ENCODE assay signal across 27 cellular contexts in genomic region chr10:125457406-125457805, GRCh38.
"Had no signal": no experiment of that assay in that cellular context is flagged by ENCODE, and none has a peak within 500 bp of the region (broad histone marks: within the 10 kb centered on the region; RNA-seq: fewer than 3 reads in every experiment).

No MANE protein-coding gene starts in this region.

- H3K4me1 ChIP-seq: ascending aorta, breast epithelium, colonic mucosa had no signal

- H3K27ac Mint-ChIP-seq: activated CD4-positive, alpha-beta memory T cell treated with anti-CD3 and anti-CD28 coated beads, Interleukin-2, amount 10 ng/mL, durations not matched to agents 7 days and 5 days; activated CD4-positive, alpha-beta T cell treated with anti-CD3 and anti-CD28 coated beads, Interleukin-2, amount 10 ng/mL, durations not matched to agents 7 days and 5 days; activated naive CD4-positive, alpha-beta T cell treated with anti-CD3 and anti-CD28 coated beads, Interleukin-2, amount 10 ng/mL, durations not matched to agents 7 days and 5 days; activated naive CD4-positive, alpha-beta T cell treated with anti-CD3 and anti-CD28 coated beads, Interleukin-2, amount 50 U/mL, for 72 hours; activated naive CD8-positive, alpha-beta T cell treated with anti-CD3 and anti-CD28 coated beads, Interleukin-2, amount 10 ng/mL, durations not matched to agents 7 days and 5 days; activated T-cell treated with anti-CD3 and anti-CD28 coated beads, Interleukin-2, amount 50 U/mL, for 24 hours; activated T-cell treated with anti-CD3 and anti-CD28 coated beads, Interleukin-2, amount 50 U/mL, for 72 hours; brain; WTC11 had no signal

- H3K4me3 Mint-ChIP-seq: activated CD4-positive, alpha-beta memory T cell treated with anti-CD3 and anti-CD28 coated beads, Interleukin-2, amount 10 ng/mL, durations not matched to agents 7 days and 5 days; activated CD4-positive, alpha-beta T cell treated with anti-CD3 and anti-CD28 coated beads, Interleukin-2, amount 10 ng/mL, durations not matched to agents 7 days and 5 days; activated naive CD4-positive, alpha-beta T cell treated with anti-CD3 and anti-CD28 coated beads, Interleukin-2, amount 10 ng/mL, durations not matched to agents 7 days and 5 days; activated naive CD8-positive, alpha-beta T cell treated with anti-CD3 and anti-CD28 coated beads, Interleukin-2, amount 10 ng/mL, durations not matched to agents 7 days and 5 days; activated T-cell treated with anti-CD3 and anti-CD28 coated beads, Interleukin-2, amount 50 U/mL, for 24 hours; activated T-cell treated with anti-CD3 and anti-CD28 coated beads, Interleukin-2, amount 50 U/mL, for 72 hours; brain; WTC11 had no signal

- H3K9me3 ChIP-seq: ascending aorta, breast epithelium, colonic mucosa had no signal

- H3K27me3 ChIP-seq: ascending aorta, breast epithelium, cardiac muscle cell, colonic mucosa had no signal

- H3K36me3 Mint-ChIP-seq: activated naive CD4-positive, alpha-beta T cell treated with anti-CD3 and anti-CD28 coated beads, Interleukin-2, amount 10 ng/mL, durations not matched to agents 7 days and 5 days; activated naive CD4-positive, alpha-beta T cell treated with anti-CD3 and anti-CD28 coated beads, Interleukin-2, amount 50 U/mL, for 72 hours; activated naive CD8-positive, alpha-beta T cell treated with anti-CD3 and anti-CD28 coated beads, Interleukin-2, amount 10 ng/mL, durations not matched to agents 7 days and 5 days; brain; WTC11 had no signal

- DNase-seq: activated CD4-positive, alpha-beta memory T cell treated with anti-CD3 and anti-CD28 coated beads, Interleukin-2, amount 10 ng/mL, durations not matched to agents 7 days and 5 days; activated CD4-positive, alpha-beta T cell treated with anti-CD3 and anti-CD28 coated beads for 1 hour; activated CD4-positive, alpha-beta T cell treated with anti-CD3 and anti-CD28 coated beads for 4 hours; activated CD4-positive, alpha-beta T cell treated with anti-CD3 and anti-CD28 coated beads, Interleukin-2, amount 10 ng/mL, durations not matched to agents 7 days and 5 days; activated CD4-positive, alpha-beta T cell treated with anti-CD3 and anti-CD28 coated beads, Interleukin-2, amount 50 U/mL, for 4 hours; activated CD8-positive, alpha-beta memory T cell treated with anti-CD3 and anti-CD28 coated beads, Interleukin-2, amount 50 U/mL, for 48 hours; activated gamma-delta T cell; activated naive CD4-positive, alpha-beta T cell; activated naive CD4-positive, alpha-beta T cell treated with anti-CD3 and anti-CD28 coated beads, Interleukin-2, amount 10 ng/mL, durations not matched to agents 7 days and 5 days; activated naive CD8-positive, alpha-beta T cell treated with anti-CD3 and anti-CD28 coated beads, Interleukin-2, amount 10 ng/mL, durations not matched to agents 7 days and 5 days; activated T-cell treated with anti-CD3 and anti-CD28 coated beads for 4 hours; activated T-cell treated with anti-CD3 and anti-CD28 coated beads, Interleukin-2, amount 50 U/mL, for 24 hours; activated T-cell treated with anti-CD3 and anti-CD28 coated beads, Interleukin-2, amount 50 U/mL, for 72 hours; central memory CD4-positive, alpha-beta T cell; cerebellar nuclear complex; colonic mucosa; effector CD8-positive, alpha-beta T cell; foreskin fibroblast; head of caudate nucleus; T-helper 2 cell had no signal

- H3K36me3 ChIP-seq: ascending aorta, breast epithelium, cardiac muscle cell, colonic mucosa had no signal

- H3K4me1 Mint-ChIP-seq: activated CD4-positive, alpha-beta memory T cell treated with anti-CD3 and anti-CD28 coated beads, Interleukin-2, amount 10 ng/mL, durations not matched to agents 7 days and 5 days; activated CD4-positive, alpha-beta T cell treated with anti-CD3 and anti-CD28 coated beads, Interleukin-2, amount 10 ng/mL, durations not matched to agents 7 days and 5 days; activated naive CD4-positive, alpha-beta T cell treated with anti-CD3 and anti-CD28 coated beads, Interleukin-2, amount 10 ng/mL, durations not matched to agents 7 days and 5 days; activated naive CD8-positive, alpha-beta T cell treated with anti-CD3 and anti-CD28 coated beads, Interleukin-2, amount 10 ng/mL, durations not matched to agents 7 days and 5 days had no signal

- H3K27ac ChIP-seq: ascending aorta, breast epithelium, cardiac muscle cell, colonic mucosa, epithelial cell of prostate had no signal

- H3K27me3 Mint-ChIP-seq: activated CD4-positive, alpha-beta memory T cell treated with anti-CD3 and anti-CD28 coated beads, Interleukin-2, amount 10 ng/mL, durations not matched to agents 7 days and 5 days; activated CD4-positive, alpha-beta T cell treated with anti-CD3 and anti-CD28 coated beads, Interleukin-2, amount 10 ng/mL, durations not matched to agents 7 days and 5 days; activated naive CD4-positive, alpha-beta T cell treated with anti-CD3 and anti-CD28 coated beads, Interleukin-2, amount 10 ng/mL, durations not matched to agents 7 days and 5 days; activated naive CD8-positive, alpha-beta T cell treated with anti-CD3 and anti-CD28 coated beads, Interleukin-2, amount 10 ng/mL, durations not matched to agents 7 days and 5 days had no signal

- H3K4me3 ChIP-seq: ascending aorta, breast epithelium, cardiac muscle cell, colonic mucosa had no signal

- H3K9me3 Mint-ChIP-seq: activated CD4-positive, alpha-beta memory T cell treated with anti-CD3 and anti-CD28 coated beads, Interleukin-2, amount 10 ng/mL, durations not matched to agents 7 days and 5 days; activated CD4-positive, alpha-beta T cell treated with anti-CD3 and anti-CD28 coated beads, Interleukin-2, amount 10 ng/mL, durations not matched to agents 7 days and 5 days; activated naive CD4-positive, alpha-beta T cell treated with anti-CD3 and anti-CD28 coated beads, Interleukin-2, amount 10 ng/mL, durations not matched to agents 7 days and 5 days; activated naive CD8-positive, alpha-beta T cell treated with anti-CD3 and anti-CD28 coated beads, Interleukin-2, amount 10 ng/mL, durations not matched to agents 7 days and 5 days; activated T-cell treated with anti-CD3 and anti-CD28 coated beads, Interleukin-2, amount 50 U/mL, for 24 hours; activated T-cell treated with anti-CD3 and anti-CD28 coated beads, Interleukin-2, amount 50 U/mL, for 72 hours had no signal
